Comparison of ENCODE assay signal across 13 cellular contexts in the genomic region with DNA sequence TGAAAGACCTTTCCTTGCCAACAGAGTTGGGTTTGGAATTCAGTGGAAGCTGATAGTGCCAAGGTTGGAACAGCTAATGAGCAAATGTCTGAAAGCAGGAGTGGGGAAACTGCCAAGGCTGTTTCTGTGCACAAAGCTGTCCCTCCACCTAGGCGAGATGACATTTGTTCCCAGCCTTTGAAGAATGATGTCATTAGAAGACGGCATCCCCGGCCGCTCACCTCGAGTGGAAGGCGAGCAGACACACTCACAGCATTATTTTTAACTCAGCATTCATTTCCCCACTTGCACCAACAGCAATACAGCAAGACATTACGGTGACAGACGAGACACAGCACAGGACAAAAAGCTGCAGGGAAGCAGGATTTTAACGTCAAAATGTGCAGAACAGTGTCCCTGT.
"Had no signal": no experiment of that assay in that cellular context is flagged by ENCODE, and none has a peak within 500 bp of the region (broad histone marks: within the 10 kb centered on the region; RNA-seq: fewer than 3 reads in every experiment).

No MANE protein-coding gene starts in this region.

- H3K9me3 ChIP-seq: ascending aorta, thyroid gland had no signal

- DNase-seq: activated CD4-positive, alpha-beta T cell treated with anti-CD3 and anti-CD28 coated beads for 1 hour; activated CD4-positive, alpha-beta T cell treated with anti-CD3 and anti-CD28 coated beads, Interleukin-2, amount 50 U/mL, for 4 hours; activated naive CD4-positive, alpha-beta T cell treated with Interleukin-2 at 50 U/mL for 16 hours; activated naive CD8-positive, alpha-beta T cell treated with anti-CD3 and anti-CD28 coated beads, Interleukin-2, amount 50 U/mL, for 24 hours; kidney glomerular epithelial cell; nephron progenitor cell; T-cell; T1000; thyroid gland had no signal

- H3K27me3 Mint-ChIP-seq: activated naive CD8-positive, alpha-beta T cell treated with anti-CD3 and anti-CD28 coated beads, Interleukin-2, amount 50 U/mL, for 24 hours; activated T-helper 17 cell treated with anti-CD3 and anti-CD28 coated beads, Interleukin-2, amount 50 U/mL, for 72 hours; stimulated activated memory B cell treated with anti-CD40 and anti-IgM and Interleukin-4, amounts not matched to agents 10 μg/mL and 1 μg/mL and 100 μg/mL, for 72 hours; T-cell had no signal

- H3K27me3 ChIP-seq: ascending aorta, esophagus muscularis mucosa, thyroid gland had no signal

- H3K4me1 Mint-ChIP-seq: activated naive CD8-positive, alpha-beta T cell treated with anti-CD3 and anti-CD28 coated beads, Interleukin-2, amount 50 U/mL, for 24 hours; activated T-helper 17 cell treated with anti-CD3 and anti-CD28 coated beads, Interleukin-2, amount 50 U/mL, for 72 hours; nephron progenitor cell; stimulated activated memory B cell treated with anti-CD40 and anti-IgM and Interleukin-4, amounts not matched to agents 10 μg/mL and 1 μg/mL and 100 μg/mL, for 72 hours; T-cell had no signal

- H3K27ac ChIP-seq: ascending aorta, esophagus muscularis mucosa, thyroid gland had no signal

- H3K36me3 Mint-ChIP-seq: stimulated activated memory B cell treated with anti-CD40 and anti-IgM and Interleukin-4, amounts not matched to agents 10 μg/mL and 1 μg/mL and 100 μg/mL, for 72 hours; T-cell had no signal

- H3K4me3 Mint-ChIP-seq: activated naive CD8-positive, alpha-beta T cell treated with anti-CD3 and anti-CD28 coated beads, Interleukin-2, amount 50 U/mL, for 24 hours; activated T-helper 17 cell treated with anti-CD3 and anti-CD28 coated beads, Interleukin-2, amount 50 U/mL, for 72 hours; nephron progenitor cell; stimulated activated memory B cell treated with anti-CD40 and anti-IgM and Interleukin-4, amounts not matched to agents 10 μg/mL and 1 μg/mL and 100 μg/mL, for 72 hours; T-cell had no signal

- H3K36me3 ChIP-seq: ascending aorta, esophagus muscularis mucosa, thyroid gland had no signal

- H3K4me3 ChIP-seq: ascending aorta, esophagus muscularis mucosa, thyroid gland had no signal

- H3K27ac Mint-ChIP-seq: activated naive CD8-positive, alpha-beta T cell treated with anti-CD3 and anti-CD28 coated beads, Interleukin-2, amount 50 U/mL, for 24 hours; activated T-helper 17 cell treated with anti-CD3 and anti-CD28 coated beads, Interleukin-2, amount 50 U/mL, for 72 hours; nephron progenitor cell; stimulated activated memory B cell treated with anti-CD40 and anti-IgM and Interleukin-4, amounts not matched to agents 10 μg/mL and 1 μg/mL and 100 μg/mL, for 72 hours; T-cell had no signal

- ATAC-seq: activated naive CD8-positive, alpha-beta T cell treated with anti-CD3 and anti-CD28 coated beads, Interleukin-2, amount 50 U/mL, for 24 hours; activated T-helper 17 cell treated with anti-CD3 and anti-CD28 coated beads, Interleukin-2, amount 50 U/mL, for 72 hours; stimulated activated memory B cell treated with anti-CD40 and anti-IgM and Interleukin-4, amounts not matched to agents 10 μg/mL and 1 μg/mL and 100 μg/mL, for 72 hours; T-cell had no signal

- H3K4me1 ChIP-seq: ascending aorta, esophagus muscularis mucosa, thyroid gland had no signal
